In the genomic region with DNA sequence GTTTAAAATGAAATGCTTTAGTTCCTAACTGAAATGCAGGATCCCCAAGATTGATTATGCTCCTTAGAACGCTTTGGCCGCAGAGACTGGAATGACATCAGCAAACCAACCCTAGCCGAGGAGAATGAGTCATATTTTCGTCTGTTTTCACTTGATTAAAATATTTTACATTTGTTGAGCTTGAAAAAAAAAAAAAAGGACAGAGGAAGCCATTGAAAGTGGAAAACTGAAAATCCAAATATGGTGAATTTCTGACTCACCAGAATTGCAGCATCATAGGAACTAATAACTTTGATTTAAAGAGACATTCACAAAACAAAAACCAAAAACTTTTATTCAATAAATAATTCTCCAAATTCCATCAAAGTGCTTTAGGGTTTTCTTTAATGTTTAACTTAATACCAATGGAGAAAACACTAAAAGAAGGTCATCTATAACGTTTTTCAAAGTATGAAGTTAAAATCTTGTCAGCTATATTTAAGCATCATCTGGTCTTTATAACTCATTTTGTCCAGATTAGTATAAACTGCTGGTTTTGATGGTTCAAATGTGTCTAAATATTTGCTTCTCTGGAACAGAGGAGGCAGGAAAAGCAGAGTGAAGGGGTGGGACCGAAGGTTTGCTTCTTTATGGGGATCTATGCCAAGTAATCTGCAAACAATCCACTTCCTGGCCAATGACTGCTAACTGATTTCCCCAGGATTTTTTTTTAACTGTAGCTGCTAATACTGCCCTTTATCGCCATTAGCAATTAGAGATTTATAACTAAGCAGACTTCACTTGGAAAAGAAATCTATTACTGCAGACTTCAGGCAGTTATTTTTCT, we compare ENCODE assay signal across 8 cellular contexts. TPM values are rescaled to one million over a fixed set of nuclear protein-coding genes. Genes with fewer than 3 reads are reported as not detected.
DNase-seq lines count a peak whose midpoint lies in the region; ATAC-seq and TF ChIP-seq lines count a peak whose summit lies in the region.

No MANE protein-coding gene starts in this region.

- H3K4ac ChIP-seq in neuronal stem cell (ENCODE audit: low read length) = no peak overlapping the region

- no peak overlapping the region for H2BK5ac ChIP-seq in neuronal stem cell (ENCODE audit: low read length)

- H3K23ac ChIP-seq in neuronal stem cell (ENCODE audit: low read depth, low read length, poor library complexity) = no peak overlapping the region

- no peak for TF ChIP-seq CTCF in GM20000 (IDR thresholded peaks at IDR 0.05; ENCODE audit: extremely low read depth, missing control alignments)

- no peak overlapping the region for H2BK12ac ChIP-seq in neuronal stem cell (ENCODE audit: low read length)

- no peak overlapping the region for H3K18ac ChIP-seq in neuronal stem cell (ENCODE audit: low read length)

- H4K91ac ChIP-seq in neuronal stem cell (ENCODE audit: low read depth, low read length, poor library complexity) = no peak overlapping the region

- no peak for TF ChIP-seq POLR2A in GM18505 (IDR thresholded peaks at IDR 0.05; ENCODE audit: borderline replicate concordance, extremely low read depth, insufficient read depth, insufficient read length)

- H3K27ac ChIP-seq in neuronal stem cell (replicated peaks; ENCODE audit: low read length) = no peak overlapping the region

- H3K4me2 ChIP-seq in neuronal stem cell (ENCODE audit: insufficient read depth, low read length, poor library complexity, severe bottlenecking) = no peak overlapping the region

- H3K27me3 ChIP-seq in neuronal stem cell (ENCODE audit: control insufficient read depth in 3 of 3, insufficient read depth in 3 of 3, low read depth in 1 of 3, low read length in 3 of 3) = no peaks in the 10 kb centered on the region

- H2AK5ac ChIP-seq in neuronal stem cell (ENCODE audit: low read depth, low read length) = no peak overlapping the region

- DNase-seq in Caki2 (ENCODE audit: low read depth) = peak; percentile 86
- DNase-seq in NCI-H446 (lab: John Stamatoyannopoulos, UW) = peak; percentile 3 to 53
- peak; percentile 59 for DNase-seq in epidermal melanocyte (ENCODE audit: insufficient read length, low spot score)
- DNase-seq in neuronal stem cell (ENCODE audit: low spot score) = no peak
- DNase-seq in GM20000 (ENCODE audit: low spot score) = no peak
- DNase-seq in G401 (ENCODE audit: low spot score) = no peak

- H2BK120ac ChIP-seq in neuronal stem cell (ENCODE audit: low read depth, low read length) = no peak overlapping the region

- H3K4me3 ChIP-seq in neuronal stem cell (ENCODE audit: low read length in 2 of 2) = no peak overlapping the region

- no peak overlapping the region for H3K9ac ChIP-seq in neuronal stem cell (ENCODE audit: low read depth, low read length, poor library complexity)

- WGBS in neuronal stem cell (ENCODE audit: extremely low coverage in 2 of 2, insufficient read length in 2 of 2, insufficient replicate concordance in 1 of 2), 2 donors = no CpG with 5 or more reads among the region's 7 CpGs

- H3K9me3 ChIP-seq in neuronal stem cell (replicated peaks in 1 of 2; ENCODE audit: control insufficient read depth in 2 of 2, insufficient read depth in 1 of 2, low read depth in 1 of 2, low read length in 2 of 2) = no peaks in the 10 kb centered on the region

- H2AFZ ChIP-seq in neuronal stem cell (ENCODE audit: low read length) = peak overlapping the region; percentile 68

- in situ Hi-C loops in Caki2 (cut with HindIII; ENCODE audit: low pct_unique_long_range_greater_than_20kb, low sequenced_read_pairs) (no loop called here), G401 (cut with HindIII; ENCODE audit: low sequenced_read_pairs) (no loop called here)

- H3K36me3 ChIP-seq in neuronal stem cell (replicated peaks in 1 of 2; ENCODE audit: control insufficient read depth in 2 of 2, insufficient read depth in 2 of 2, low read length in 2 of 2) = no peaks in the 10 kb centered on the region

- no peaks in the 10 kb centered on the region for H3K79me1 ChIP-seq in neuronal stem cell (ENCODE audit: low read depth, low read length)

- H3K4me1 ChIP-seq in neuronal stem cell (ENCODE audit: control insufficient read depth in 2 of 2, insufficient read depth in 1 of 2, low read depth in 1 of 2, low read length in 2 of 2) = peaks cover 6 to 14% of the 10 kb centered on the region in 2 donors

- ATAC-seq in GM21447 (IDR thresholded peaks at IDR 0.05; ENCODE audit: unreplicated experiment) = no peak
- ATAC-seq in GM18505 (IDR thresholded peaks at IDR 0.05; ENCODE audit: unreplicated experiment) = no peak

- H4K8ac ChIP-seq in neuronal stem cell (ENCODE audit: low read depth, low read length) = no peak overlapping the region

- no peak overlapping the region for H3K14ac ChIP-seq in neuronal stem cell (ENCODE audit: low read length)

- no peak overlapping the region for H2BK15ac ChIP-seq in neuronal stem cell (ENCODE audit: low read length)

RNA-seq across cellular contexts. Expression of a gene that starts 30.9 kb away (rescaled TPM):
- total RNA-seq in Caki2 (2014; rRNA removed; shearing (Covaris generic); ENCODE audit: low replicate concordance) = 2.0 and 3.0 TPM in 2 replicates
- polyA plus RNA-seq in neuronal stem cell (2013, experiment 1 of 2) = 29.1 TPM
- polyA plus RNA-seq in neuronal stem cell (2013, experiment 2 of 2) = 29.4 TPM
- 12.8 and 15.2 TPM in 2 replicates for total RNA-seq in G401 (2014; rRNA removed; shearing (Covaris generic))

Comparison
In these comparisons a context has a peak if more than half of its experiments do, and no peak if none do; other contexts are left out.
1. DNase-seq: peak in Caki2 (single experiment), NCI-H446 (2 of 2) and epidermal melanocyte (single experiment); none in neuronal stem cell (single experiment), GM20000 (single experiment) and G401 (single experiment).